7 cellular contexts compared by ENCODE assay signal in genomic region chr12:14723763-14724162, GRCh38. TPM values are rescaled to one million over a fixed set of nuclear protein-coding genes. Genes with fewer than 3 reads are reported as not detected.
DNase-seq lines count a peak whose midpoint lies in the region; FAIRE-seq and TF ChIP-seq lines count a peak whose summit lies in the region.

No MANE protein-coding gene starts in this region.

- H3K27me3 Mint-ChIP-seq in brain, result peaks cover 12% of the 10 kb centered on the region

- FAIRE-seq in GM12891 (lab: Jason Lieb, UNC), result peak; percentile 55

- H3K36me3 Mint-ChIP-seq in brain, result no peaks in the 10 kb centered on the region

- no peak overlapping the region for H3K4me3 Mint-ChIP-seq in brain

- H3K27me3 ChIP-seq in kidney epithelial cell (ENCODE audit: control insufficient read depth, insufficient read depth, low read length), result no peaks in the 10 kb centered on the region

- H3K4me3 ChIP-seq in LNCaP clone FGC (ENCODE audit: low read depth, low read length), result no peak overlapping the region
- H3K4me3 ChIP-seq in kidney epithelial cell (ENCODE audit: low read depth, low read length), result no peak overlapping the region

- DNase-seq in GM12891 (ENCODE audit: insufficient read length, low spot score), result peak; percentile 9
- DNase-seq in LNCaP clone FGC (ENCODE audit: low read depth), result peak; percentile 67
- DNase-seq in UCSD-AML1 (lab: John Stamatoyannopoulos, UW; ENCODE audit: unreplicated experiment), result peak; percentile 22
- DNase-seq in kidney epithelial cell (ENCODE audit: low read depth), result no peak
- peak; percentile 23 to 41 (median 39) for DNase-seq in stimulated activated CD4-positive, alpha-beta T cell treated with anti-CD3 and anti-CD28 coated beads, TNF-alpha, amount 100 ng/mL, for 48 hours (ENCODE audit: low read depth in 3 of 3)
- no peak for DNase-seq in GM19238 (ENCODE audit: insufficient read length, low spot score)

- no peaks in the 10 kb centered on the region for H3K4me1 Mint-ChIP-seq in brain

- no peak overlapping the region for H3K27ac Mint-ChIP-seq in brain

- no peak for TF ChIP-seq POLR2A in GM12891 (IDR thresholded peaks at IDR 0.05; ENCODE audit: low read depth, low read length)

- H3K9me3 Mint-ChIP-seq in brain, result peaks cover 0 to 25% (median 16%) of the 10 kb centered on the region in 5 experiments

- TF ChIP-seq CTCF in LNCaP clone FGC (IDR thresholded peaks at IDR 0.05; ENCODE audit: control insufficient read depth, extremely low read depth, insufficient read depth) (peak; percentile 67), brain (conservative IDR thresholded peaks at IDR 0.05) (peak; percentile 37 to 52), kidney epithelial cell (IDR thresholded peaks at IDR 0.05; ENCODE audit: insufficient read depth, low read length, poor library complexity, severe bottlenecking) (peak; percentile 39)

- H3K36me3 ChIP-seq in kidney epithelial cell (ENCODE audit: control insufficient read depth, insufficient read depth, low read length), result no peaks in the 10 kb centered on the region

TF ChIP-seq in GM12891, 5 proteins besides CTCF, POLR2A, EP300 and RAD21:
- no peak for TF ChIP-seq TAF1 (IDR thresholded peaks at IDR 0.05; ENCODE audit: low read depth, low read length)
- no peak for TF ChIP-seq SPI1 (IDR thresholded peaks at IDR 0.05; ENCODE audit: low read depth, low read length)
- no peak for TF ChIP-seq PAX5 (IDR thresholded peaks at IDR 0.05; ENCODE audit: insufficient read depth, low read length, severe bottlenecking)
- no peak for TF ChIP-seq POU2F2 (IDR thresholded peaks at IDR 0.05; ENCODE audit: low read depth, low read length)
- TF ChIP-seq POLR2AphosphoS5 (IDR thresholded peaks at IDR 0.05; ENCODE audit: low read depth, low read length), result no peak

RNA-seq across cellular contexts. Expression of gene GUCY2C, which starts 27.4 kb away (rescaled TPM):
- 0.21 TPM for polyA plus RNA-seq in GM12891 (2012; ENCODE audit: low read depth, missing spikeins)
- not detected for polyA plus RNA-seq in brain (ENCODE audit: insufficient read depth, low read depth, low replicate concordance)
- not detected in 2 replicates for total RNA-seq in kidney epithelial cell

Comparison
In these comparisons a context has a peak if more than half of its experiments do, and no peak if none do; other contexts are left out.
1. DNase-seq: peak in GM12891 (single experiment), LNCaP clone FGC (single experiment), UCSD-AML1 (single experiment) and stimulated activated CD4-positive, alpha-beta T cell treated with anti-CD3 and anti-CD28 coated beads, TNF-alpha, amount 100 ng/mL, for 48 hours (3 of 3); none in kidney epithelial cell (single experiment) and GM19238 (single experiment).
2. Peak in every context shown above with its lines, with median percentiles within 50 percentile points of each other: CTCF ChIP-seq.